In the genomic region with DNA sequence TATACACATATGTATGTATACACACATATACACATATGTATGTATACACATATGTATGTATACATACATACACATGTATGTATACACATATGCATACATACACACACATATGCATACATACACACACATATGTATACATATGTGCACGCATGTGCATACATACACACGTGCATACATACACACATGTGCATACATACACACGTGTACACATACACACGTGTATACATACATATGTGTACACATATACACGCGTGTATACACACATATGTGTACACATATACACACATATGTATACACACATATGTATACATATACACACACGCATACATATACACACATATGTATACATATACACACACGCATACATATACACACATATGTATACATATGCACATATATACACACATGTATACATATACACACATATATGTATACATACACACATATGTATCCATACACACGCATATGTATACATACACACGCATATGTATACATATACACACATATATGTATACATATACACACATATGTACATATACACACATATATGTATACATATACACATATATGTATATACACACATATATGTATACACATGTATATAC, we compare ENCODE assay signal across 22 cellular contexts.
"Had no signal": no experiment of that assay in that cellular context is flagged by ENCODE, and none has a peak within 500 bp of the region (broad histone marks: within the 10 kb centered on the region; RNA-seq: fewer than 3 reads in every experiment).

No MANE protein-coding gene starts in this region.

- H3K4me1 ChIP-seq: adrenal gland had no signal

- H3K9me3 ChIP-seq: adrenal gland, left ventricle myocardium inferior, mucosa of descending colon, right atrium auricular region, suprapubic skin had no signal

- H3K9me3 Mint-ChIP-seq: activated naive CD4-positive, alpha-beta T cell treated with anti-CD3 and anti-CD28 coated beads for 36 hours; activated T-helper 17 cell treated with anti-CD3 and anti-CD28 coated beads, Interleukin-2, amount 50 U/mL, for 72 hours; memory B cell; naive thymus-derived CD8-positive, alpha-beta T cell; T-helper 2 cell treated with Interferon-gamma antibody and Interleukin-4, amounts not matched to agents 5 μg/mL and 100 μg/mL, for 36 hours had no signal

- H3K27ac Mint-ChIP-seq: activated naive CD4-positive, alpha-beta T cell treated with anti-CD3 and anti-CD28 coated beads for 36 hours; activated T-helper 17 cell treated with anti-CD3 and anti-CD28 coated beads, Interleukin-2, amount 50 U/mL, for 72 hours; memory B cell; T-helper 2 cell treated with Interferon-gamma antibody and Interleukin-4, amounts not matched to agents 5 μg/mL and 100 μg/mL, for 36 hours had no signal

- H3K27me3 ChIP-seq: adrenal gland, right atrium auricular region, suprapubic skin had no signal

- H3K4me3 ChIP-seq: adrenal gland, coronary artery, left ventricle myocardium inferior, mucosa of descending colon, right atrium auricular region, skin epidermis, suprapubic skin had no signal

- H3K4me1 Mint-ChIP-seq: activated T-helper 17 cell treated with anti-CD3 and anti-CD28 coated beads, Interleukin-2, amount 50 U/mL, for 72 hours had no signal

- H3K4me3 Mint-ChIP-seq: activated naive CD4-positive, alpha-beta T cell treated with anti-CD3 and anti-CD28 coated beads for 36 hours; activated T-helper 17 cell treated with anti-CD3 and anti-CD28 coated beads, Interleukin-2, amount 50 U/mL, for 72 hours; memory B cell; naive thymus-derived CD8-positive, alpha-beta T cell; T-helper 2 cell treated with Interferon-gamma antibody and Interleukin-4, amounts not matched to agents 5 μg/mL and 100 μg/mL, for 36 hours had no signal

- H3K27me3 Mint-ChIP-seq: activated T-helper 17 cell treated with anti-CD3 and anti-CD28 coated beads, Interleukin-2, amount 50 U/mL, for 72 hours; memory B cell; naive thymus-derived CD8-positive, alpha-beta T cell had no signal

- DNase-seq: activated CD4-positive, alpha-beta T cell treated with anti-CD3 and anti-CD28 coated beads, Interleukin-2, amount 50 U/mL, for 1 hour; activated naive CD4-positive, alpha-beta T cell treated with anti-CD3 and anti-CD28 coated beads for 36 hours; adrenal gland; effector CD4-positive, alpha-beta T cell; glutamatergic neuron; hypothalamus; kidney; left ventricle myocardium inferior; mucosa of descending colon; naive thymus-derived CD8-positive, alpha-beta T cell; nucleus accumbens; stimulated activated CD4-positive, alpha-beta T cell treated with anti-CD3 and anti-CD28 coated beads, Interleukin-4, amount 100 ng/mL, for 4 hours; stimulated activated CD8-positive, alpha-beta memory T cell treated with anti-CD3 and anti-CD28 coated beads, Interleukin-4, amount 100 ng/mL, for 48 hours; stimulated activated naive CD8-positive, alpha-beta T cell treated with anti-CD3 and anti-CD28 coated beads, Interleukin-15, Interleukin-2, amounts not matched to agents 100 U/mL and 50 U/mL, for 24 hours; trophoblast cell had no signal

- H3K27ac ChIP-seq: adrenal gland, coronary artery, left ventricle myocardium inferior, right atrium auricular region, skin epidermis, suprapubic skin had no signal

- ATAC-seq: activated T-helper 17 cell treated with anti-CD3 and anti-CD28 coated beads, Interleukin-2, amount 50 U/mL, for 72 hours; mucosa of descending colon; naive thymus-derived CD8-positive, alpha-beta T cell; stimulated activated naive CD8-positive, alpha-beta T cell treated with anti-CD3 and anti-CD28 coated beads, Interleukin-15, Interleukin-2, amounts not matched to agents 100 U/mL and 50 U/mL, for 24 hours had no signal

- H3K36me3 ChIP-seq: adrenal gland, left ventricle myocardium inferior, right atrium auricular region, suprapubic skin had no signal
